Comparison of ENCODE assay signal across 11 cellular contexts in the genomic region with DNA sequence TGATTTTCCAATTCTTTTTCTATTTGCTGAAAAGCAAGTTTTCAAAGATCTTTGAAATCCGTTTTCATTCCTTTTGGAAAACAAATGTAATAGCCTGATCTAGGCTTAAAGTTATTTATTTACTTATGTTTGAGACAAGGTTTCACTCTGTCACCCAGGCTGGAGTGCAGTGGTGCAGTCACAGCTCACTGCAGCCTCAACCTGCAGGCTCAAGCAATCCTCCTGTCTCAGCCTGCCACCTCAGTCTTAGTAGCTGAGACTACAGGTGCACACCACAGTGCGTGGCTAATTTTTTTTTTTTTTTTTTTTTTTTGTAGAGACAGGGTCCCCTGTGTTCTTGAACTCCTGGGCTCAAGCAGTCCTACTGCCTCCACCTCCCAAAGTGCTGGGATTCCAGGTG. TPM values are rescaled to one million over a fixed set of nuclear protein-coding genes. Genes with fewer than 3 reads are reported as not detected.
DNase-seq lines count a peak whose midpoint lies in the region; ATAC-seq and FAIRE-seq lines count a peak whose summit lies in the region.
"Had no signal": no experiment of that assay in that cellular context is flagged by ENCODE, and none has a peak within 500 bp of the region (broad histone marks: within the 10 kb centered on the region; RNA-seq: fewer than 3 reads in every experiment).

No MANE protein-coding gene starts in this region.

- H3K4me1 Mint-ChIP-seq in activated T-helper 1 cell treated with anti-CD3 and anti-CD28 coated beads, Interleukin-12 subunit alpha, Interleukin-12 subunit beta, Interleukin-2, Interleukin-4 antibody, amounts not matched to agents 30 ng/mL and 10 ng/mL and 1 ng/mL, durations not matched to agents 14 hours and 24 hours and 36 hours (ENCODE audit: low read depth): peaks cover 12% of the 10 kb centered on the region

- H3K4me3 Mint-ChIP-seq in activated T-helper 1 cell treated with anti-CD3 and anti-CD28 coated beads, Interleukin-12 subunit alpha, Interleukin-12 subunit beta, Interleukin-2, Interleukin-4 antibody, amounts not matched to agents 30 ng/mL and 10 ng/mL and 1 ng/mL, durations not matched to agents 14 hours and 24 hours and 36 hours: no peak overlapping the region
- H3K4me3 Mint-ChIP-seq: activated naive CD8-positive, alpha-beta T cell treated with anti-CD3 and anti-CD28 coated beads, Interleukin-2, amount 10 ng/mL, durations not matched to agents 7 days and 5 days had no signal

- H3K27ac Mint-ChIP-seq in activated T-helper 1 cell treated with anti-CD3 and anti-CD28 coated beads, Interleukin-12 subunit alpha, Interleukin-12 subunit beta, Interleukin-2, Interleukin-4 antibody, amounts not matched to agents 30 ng/mL and 10 ng/mL and 1 ng/mL, durations not matched to agents 14 hours and 24 hours and 36 hours: no peak overlapping the region
- H3K27ac Mint-ChIP-seq: activated naive CD8-positive, alpha-beta T cell treated with anti-CD3 and anti-CD28 coated beads, Interleukin-2, amount 10 ng/mL, durations not matched to agents 7 days and 5 days had no signal

- intact Hi-C loops in activated T-helper 1 cell treated with anti-CD3 and anti-CD28 coated beads, Interleukin-12 subunit alpha, Interleukin-12 subunit beta, Interleukin-2, Interleukin-4 antibody, amounts not matched to agents 30 ng/mL and 10 ng/mL and 1 ng/mL, durations not matched to agents 14 hours and 24 hours and 36 hours (cut with micrococcal nuclease): loop anchor here (2.0 kb wide), 1 partner anchor 27 kb away; no protein-coding TSS in a partner anchor

- no peaks in the 10 kb centered on the region for H3K9me3 Mint-ChIP-seq in activated T-helper 1 cell treated with anti-CD3 and anti-CD28 coated beads, Interleukin-12 subunit alpha, Interleukin-12 subunit beta, Interleukin-2, Interleukin-4 antibody, amounts not matched to agents 30 ng/mL and 10 ng/mL and 1 ng/mL, durations not matched to agents 14 hours and 24 hours and 36 hours

- peaks cover 6% of the 10 kb centered on the region for H3K27me3 Mint-ChIP-seq in activated T-helper 1 cell treated with anti-CD3 and anti-CD28 coated beads, Interleukin-12 subunit alpha, Interleukin-12 subunit beta, Interleukin-2, Interleukin-4 antibody, amounts not matched to agents 30 ng/mL and 10 ng/mL and 1 ng/mL, durations not matched to agents 14 hours and 24 hours and 36 hours (ENCODE audit: insufficient read depth)

- FAIRE-seq in GM19239 (lab: Jason Lieb, UNC): peak; percentile 82

- ATAC-seq in HG02759 (IDR thresholded peaks at IDR 0.05; ENCODE audit: unreplicated experiment) (peak; percentile 33), HG03521 (IDR thresholded peaks at IDR 0.05; ENCODE audit: unreplicated experiment) (peak; percentile 28)

- peaks cover 4% of the 10 kb centered on the region for H3K36me3 Mint-ChIP-seq in activated T-helper 1 cell treated with anti-CD3 and anti-CD28 coated beads, Interleukin-12 subunit alpha, Interleukin-12 subunit beta, Interleukin-2, Interleukin-4 antibody, amounts not matched to agents 30 ng/mL and 10 ng/mL and 1 ng/mL, durations not matched to agents 14 hours and 24 hours and 36 hours (ENCODE audit: low read depth)

- peak; percentile 21 for DNase-seq in DMS79 treated with DMSO at 0.1 percent for 48 hours (lab: John Stamatoyannopoulos, UW)
- no peak for DNase-seq in GM19239 (ENCODE audit: insufficient read length, low spot score)
- DNase-seq in COLO829 (ENCODE audit: low spot score): no peak
- no peak for DNase-seq in kidney glomerular epithelial cell (lab: John Stamatoyannopoulos, UW)
- DNase-seq in LoVo (ENCODE audit: low spot score): no peak
- DNase-seq in activated T-helper 1 cell treated with anti-CD3 and anti-CD28 coated beads, Interleukin-12 subunit alpha, Interleukin-12 subunit beta, Interleukin-2, Interleukin-4 antibody, amounts not matched to agents 30 ng/mL and 10 ng/mL and 1 ng/mL, durations not matched to agents 14 hours and 24 hours and 36 hours (ENCODE audit: low spot score): no peak
- DNase-seq: activated naive CD8-positive, alpha-beta T cell treated with anti-CD3 and anti-CD28 coated beads, Interleukin-2, amount 10 ng/mL, durations not matched to agents 7 days and 5 days; NCI-H345; testis had no signal

RNA-seq across cellular contexts. Expression of gene ST7, which starts 4.6 kb away (rescaled TPM):
- 4.5 and 5.8 TPM in 2 replicates for total RNA-seq in activated T-helper 1 cell treated with anti-CD3 and anti-CD28 coated beads, Interleukin-12 subunit alpha, Interleukin-12 subunit beta, Interleukin-2, Interleukin-4 antibody, amounts not matched to agents 30 ng/mL and 10 ng/mL and 1 ng/mL, durations not matched to agents 14 hours and 24 hours and 36 hours
